16 cellular contexts compared by ENCODE assay signal in genomic region chr1:29519733-29520132, GRCh38.
A peak's percentile ranks its signal among the peaks of the same experiment; 100 is the strongest.
DNase-seq lines count a peak whose midpoint lies in the region; ATAC-seq and TF ChIP-seq lines count a peak whose summit lies in the region.
"Had no signal": no experiment of that assay in that cellular context is flagged by ENCODE, and none has a peak within 500 bp of the region (broad histone marks: within the 10 kb centered on the region; RNA-seq: fewer than 3 reads in every experiment).

No MANE protein-coding gene starts in this region.

- WGBS in esophagus muscularis mucosa, result 18% methylated on average over 9 of the region's 9 CpGs
- WGBS in stomach, 5 donors, result 33 to 47% (median 36%) methylated on average over 9 of the region's 9 CpGs

- TF ChIP-seq EP300 in esophagus muscularis mucosa (IDR thresholded peaks at IDR 0.05) (no peak), stomach (IDR thresholded peaks at IDR 0.05) (no peak)

- peak; percentile 60 for DNase-seq in NCI-H82 (lab: John Stamatoyannopoulos, UW)
- no peak for DNase-seq in NCI-H82 treated with DMSO at 0.1 percent for 48 hours (lab: John Stamatoyannopoulos, UW; ENCODE audit: unreplicated experiment)
- DNase-seq in RPMI7951 (ENCODE audit: low read depth), result peak; percentile 28
- peak; percentile 79 for DNase-seq in esophagus muscularis mucosa (ENCODE audit: extremely low spot score)
- DNase-seq in stomach, result peak; percentile 13
- DNase-seq: activated B cell treated with CpG ODN at 0.5 μM for 24 hours; activated CD8-positive, alpha-beta T cell treated with anti-CD3 and anti-CD28 coated beads, Interleukin-2, amount 10 ng/mL, durations not matched to agents 7 days and 5 days; body of pancreas; cortex of kidney; immature natural killer cell; Kasumi-1; NCI-H748 treated with DMSO at 0.1 percent for 48 hours had no signal

- H3K36me3 ChIP-seq in esophagus muscularis mucosa, result no peaks in the 10 kb centered on the region
- no peaks in the 10 kb centered on the region for H3K36me3 ChIP-seq in stomach

- TF ChIP-seq POLR2A in esophagus muscularis mucosa (IDR thresholded peaks at IDR 0.05; ENCODE audit: low read depth) (no peak), stomach (IDR thresholded peaks at IDR 0.05) (no peak)

- intact Hi-C loops in esophagus muscularis mucosa (cut with DNase I), result no loop called here
- intact Hi-C loops in stomach (cut with DNase I; ENCODE audit: low total_unique reads), result no loop called here

- H3K4me1 ChIP-seq in esophagus muscularis mucosa (peaks cover 0 to 6% (median 0%) of the 10 kb centered on the region in 4 donors), stomach (peaks cover 0 to 12% (median 0%) of the 10 kb centered on the region in 4 donors)
- H3K4me1 ChIP-seq: body of pancreas had no signal

- H3K9me3 ChIP-seq in esophagus muscularis mucosa (no peaks in the 10 kb centered on the region), stomach (no peaks in the 10 kb centered on the region)
- H3K9me3 ChIP-seq: body of pancreas had no signal

- H3K4me3 ChIP-seq in esophagus muscularis mucosa, result no peak overlapping the region
- H3K4me3 ChIP-seq in stomach, result no peak overlapping the region
- H3K4me3 ChIP-seq: body of pancreas had no signal

- no peak for ATAC-seq in HG02885 (IDR thresholded peaks at IDR 0.05; ENCODE audit: poor library complexity, unreplicated experiment)
- no peak for ATAC-seq in GM21576 (IDR thresholded peaks at IDR 0.05; ENCODE audit: unreplicated experiment)
- no peak for ATAC-seq in GM19455 (IDR thresholded peaks at IDR 0.05; ENCODE audit: unreplicated experiment)
- ATAC-seq: activated CD8-positive, alpha-beta T cell treated with anti-CD3 and anti-CD28 coated beads, Interleukin-2, amount 10 ng/mL, durations not matched to agents 7 days and 5 days; activated naive CD4-positive, alpha-beta T cell treated with anti-CD3 and anti-CD28 coated beads, Interleukin-2, amount 50 U/mL, for 72 hours; body of pancreas had no signal

- H3K27ac ChIP-seq in esophagus muscularis mucosa (replicated peaks in 1 of 4) (no peak overlapping the region), stomach (no peak overlapping the region)
- H3K27ac ChIP-seq: body of pancreas had no signal

- H3K27me3 ChIP-seq in esophagus muscularis mucosa, result peaks cover 0 to 91% (median 6%) of the 10 kb centered on the region in 4 donors
- peaks cover 0 to 70% (median 8%) of the 10 kb centered on the region in 3 donors for H3K27me3 ChIP-seq in stomach
- H3K27me3 ChIP-seq: body of pancreas had no signal

- TF ChIP-seq CTCF in esophagus muscularis mucosa (IDR thresholded peaks at IDR 0.05), result no peak
- no peak for TF ChIP-seq CTCF in stomach (IDR thresholded peaks at IDR 0.05)
